ENCODE assay signal across 13 cellular contexts in the genomic region with DNA sequence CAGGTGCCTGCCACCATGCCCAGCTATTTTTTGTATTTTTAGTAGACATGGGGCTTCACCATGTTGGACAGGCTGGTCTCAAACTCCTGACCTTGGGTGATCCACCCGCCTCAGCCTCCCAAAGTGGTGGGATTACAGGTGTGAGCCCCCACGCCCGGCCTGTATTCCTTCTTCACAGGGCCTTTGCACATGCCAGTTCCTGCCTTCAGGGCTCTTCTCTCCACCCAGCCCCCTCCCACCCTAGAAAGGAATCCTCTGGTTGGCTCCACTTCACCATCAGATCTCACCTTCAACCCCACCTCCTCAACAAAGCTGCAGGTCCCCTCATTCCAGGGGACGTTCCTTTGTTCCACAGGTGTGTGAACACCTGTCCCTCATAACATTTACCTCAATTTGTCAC. TPM values are rescaled to one million over a fixed set of nuclear protein-coding genes. Genes with fewer than 3 reads are reported as not detected.
DNase-seq lines count a peak whose midpoint lies in the region; ATAC-seq and TF ChIP-seq lines count a peak whose summit lies in the region.
"Had no signal": no experiment of that assay in that cellular context is flagged by ENCODE, and none has a peak within 500 bp of the region (broad histone marks: within the 10 kb centered on the region; RNA-seq: fewer than 3 reads in every experiment).

No MANE protein-coding gene starts in this region.

- peak overlapping the region; percentile 85 for H3K27ac Mint-ChIP-seq in CD4-positive, alpha-beta T cell
- H3K27ac Mint-ChIP-seq in HFFc6 (no peak overlapping the region; the same call in 1 of the 2 replicates), natural killer cell (peak overlapping the region; percentile 93 to 98)
- peak overlapping the region; percentile 94 for H3K27ac Mint-ChIP-seq in activated naive CD8-positive, alpha-beta T cell treated with anti-CD3 and anti-CD28 coated beads, Interleukin-2, amount 50 U/mL, for 24 hours

- POLR2A ChIA-PET in CD4-positive, alpha-beta T cell (lab: Charles Lee), result no interaction called here

- no peaks in the 10 kb centered on the region for H3K27me3 ChIP-seq in CD4-positive, alpha-beta T cell (ENCODE audit: control insufficient read depth, insufficient read depth, low read length)

- DNase-seq in CD4-positive, alpha-beta T cell, result no peak
- DNase-seq in HFFc6, result no peak
- DNase-seq in activated naive CD8-positive, alpha-beta T cell treated with anti-CD3 and anti-CD28 coated beads, Interleukin-2, amount 50 U/mL, for 24 hours, result no peak
- no peak for DNase-seq in natural killer cell
- no peak for DNase-seq in KBM-7
- no peak for DNase-seq in OCI-M1 (lab: John Stamatoyannopoulos, UW)
- no peak for DNase-seq in RKO (ENCODE audit: low spot score)
- DNase-seq: dermis blood vessel endothelial cell, DMS79 treated with DMSO at 0.1 percent for 48 hours, NCI-H1048, NCI-H526 treated with DMSO at 0.1 percent for 48 hours had no signal

- H3K27me3 Mint-ChIP-seq in CD4-positive, alpha-beta T cell, result no peaks in the 10 kb centered on the region
- H3K27me3 Mint-ChIP-seq in HFFc6 (ENCODE audit: insufficient read depth) (no peaks in the 10 kb centered on the region; the same call in 1 of the 2 replicates), natural killer cell (ENCODE audit: low read depth in 2 of 2) (no peaks in the 10 kb centered on the region)
- H3K27me3 Mint-ChIP-seq in activated naive CD8-positive, alpha-beta T cell treated with anti-CD3 and anti-CD28 coated beads, Interleukin-2, amount 50 U/mL, for 24 hours, result no peaks in the 10 kb centered on the region

- H3K9me3 ChIP-seq in CD4-positive, alpha-beta T cell (ENCODE audit: control insufficient read depth, low read length), result no peaks in the 10 kb centered on the region

- peaks cover 41% of the 10 kb centered on the region for H3K4me1 Mint-ChIP-seq in CD4-positive, alpha-beta T cell (ENCODE audit: low read depth)
- peaks cover 53% of the 10 kb centered on the region for H3K4me1 Mint-ChIP-seq in HFFc6 (ENCODE audit: low read depth)
- H3K4me1 Mint-ChIP-seq in activated naive CD8-positive, alpha-beta T cell treated with anti-CD3 and anti-CD28 coated beads, Interleukin-2, amount 50 U/mL, for 24 hours, result peaks cover 42% of the 10 kb centered on the region
- H3K4me1 Mint-ChIP-seq in natural killer cell, result peaks cover 26 to 36% of the 10 kb centered on the region in 2 donors

- H3K36me3 Mint-ChIP-seq in CD4-positive, alpha-beta T cell (ENCODE audit: low read depth), result peaks cover 28% of the 10 kb centered on the region
- H3K36me3 Mint-ChIP-seq in HFFc6 (ENCODE audit: low read depth) (peaks cover 14% of the 10 kb centered on the region), natural killer cell (no peaks in the 10 kb centered on the region)
- H3K36me3 Mint-ChIP-seq in activated naive CD8-positive, alpha-beta T cell treated with anti-CD3 and anti-CD28 coated beads, Interleukin-2, amount 50 U/mL, for 24 hours (ENCODE audit: low read depth), result peaks cover 22% of the 10 kb centered on the region

- TF ChIP-seq CTCF in CD4-positive, alpha-beta T cell (IDR thresholded peaks at IDR 0.05), result no peak
- TF ChIP-seq CTCF in HFFc6 (IDR thresholded peaks at IDR 0.05) (no peak), natural killer cell (IDR thresholded peaks at IDR 0.05) (no peak)

- intact Hi-C loops in CD4-positive, alpha-beta T cell (cut with DNase I, micrococcal nuclease), result loop anchor here in 1 of 2 experiments (2.0 to 10.0 kb wide), 3 partner anchors 55 to 257 kb away; partner anchors contain the start of genes ACO2, PHF5A and RANGAP1
- intact Hi-C loops in natural killer cell (cut with micrococcal nuclease), result no loop called here

- no peaks in the 10 kb centered on the region for H3K9me3 Mint-ChIP-seq in CD4-positive, alpha-beta T cell
- no peaks in the 10 kb centered on the region for H3K9me3 Mint-ChIP-seq in HFFc6
- no peaks in the 10 kb centered on the region for H3K9me3 Mint-ChIP-seq in activated naive CD8-positive, alpha-beta T cell treated with anti-CD3 and anti-CD28 coated beads, Interleukin-2, amount 50 U/mL, for 24 hours
- H3K9me3 Mint-ChIP-seq in natural killer cell, result no peaks in the 10 kb centered on the region

- H3K27ac ChIP-seq in CD4-positive, alpha-beta T cell (ENCODE audit: low read depth, low read length), result no peak overlapping the region

- no peak for ATAC-seq in CD4-positive, alpha-beta T cell (ENCODE audit: poor library complexity)
- no peak for ATAC-seq in activated naive CD8-positive, alpha-beta T cell treated with anti-CD3 and anti-CD28 coated beads, Interleukin-2, amount 50 U/mL, for 24 hours
- ATAC-seq in natural killer cell (no peak), GM21367 (IDR thresholded peaks at IDR 0.05; ENCODE audit: unreplicated experiment) (no peak)

- peak overlapping the region; percentile 98 for H3K4me3 Mint-ChIP-seq in CD4-positive, alpha-beta T cell
- peak overlapping the region; percentile 86 for H3K4me3 Mint-ChIP-seq in HFFc6
- H3K4me3 Mint-ChIP-seq in activated naive CD8-positive, alpha-beta T cell treated with anti-CD3 and anti-CD28 coated beads, Interleukin-2, amount 50 U/mL, for 24 hours, result peak overlapping the region; percentile 82
- no peak overlapping the region for H3K4me3 Mint-ChIP-seq in natural killer cell

- in situ Hi-C loops in KBM-7 (cut with MboI; ENCODE audit: low pct_unique_long_range_greater_than_20kb, low sequenced_read_pairs), result no loop called here

- CTCF ChIA-PET in CD4-positive, alpha-beta T cell (lab: Charles Lee), result interaction anchor here (0.6 kb wide), 1 partner anchor 48 kb away, joined by 4 read pairs; no protein-coding TSS in a partner anchor

RNA-seq across cellular contexts. Expression of gene POLR3H, which starts 2.0 kb away (rescaled TPM):
- 10 to 100 TPM; 13.4 to 17.3 TPM for total RNA-seq in CD4-positive, alpha-beta T cell
- 10 to 100 TPM; 50.9 to 72.1 (median 56.0) TPM for total RNA-seq in HFFc6 (2021; fragmentation: NEBNext Ultra II Directional; extraction: Animal tissue kit (Norgen Biotek cat#: 25700))
- 10 to 100 TPM; 13.1 to 18.8 (median 16.2) TPM for total RNA-seq in natural killer cell

RNA-seq across cellular contexts. Expression of gene CSDC2, which starts 18.6 kb away (rescaled TPM):
- not detected for total RNA-seq in CD4-positive, alpha-beta T cell
- 1 to 10 TPM; 3.4 to 7.9 (median 4.2) TPM for total RNA-seq in HFFc6 (2021; fragmentation: NEBNext Ultra II Directional; extraction: Animal tissue kit (Norgen Biotek cat#: 25700))
- total RNA-seq in natural killer cell, result not detected
- total RNA-seq: dermis blood vessel endothelial cell; T-helper 1 cell treated with Interleukin-12 subunit alpha and Interleukin-12 subunit beta and Interleukin-4 antibody, amounts not matched to agents 30 ng/mL and 1 ng/mL, for 36 hours had no signal

RNA-seq across cellular contexts. Expression of gene PMM1, which starts 47.4 kb away (rescaled TPM):
- total RNA-seq in CD4-positive, alpha-beta T cell, result 10 to 100 TPM; 24.8 to 25.5 TPM
- 10 to 100 TPM; 60.1 to 69.2 (median 64.8) TPM for total RNA-seq in HFFc6 (2021; fragmentation: NEBNext Ultra II Directional; extraction: Animal tissue kit (Norgen Biotek cat#: 25700))
- 10 to 100 TPM; 13.1 to 20.4 (median 16.4) TPM for total RNA-seq in natural killer cell

Comparison
In these comparisons a context has a peak if more than half of its experiments do, and no peak if none do; other contexts are left out.
1. RNA of gene CSDC2, which starts 18.6 kb away (total RNA-seq): 3.4 to 7.9 TPM in HFFc6; not detected in CD4-positive, alpha-beta T cell and not detected in natural killer cell; every median in the first group is over 4 times any median in the second.